In the genomic region with DNA sequence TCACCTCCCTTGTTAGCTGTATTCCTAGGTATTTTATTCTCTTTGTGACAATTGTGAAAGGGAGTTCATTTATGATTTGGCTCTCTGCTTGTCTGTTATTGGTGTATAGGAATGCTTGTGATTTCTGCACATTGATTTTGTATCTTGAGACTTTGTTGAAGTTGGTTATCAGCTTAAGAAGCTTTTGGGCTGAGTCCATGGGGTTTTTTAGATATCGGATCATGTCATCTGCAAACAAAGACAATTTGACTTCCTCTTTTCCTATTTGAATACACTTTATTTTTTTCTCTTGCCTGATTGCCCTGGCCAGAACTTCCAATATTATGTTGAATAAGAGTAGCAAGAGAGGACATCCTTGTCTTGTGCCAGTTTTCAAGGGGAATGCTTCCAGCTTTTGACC, we compare ENCODE assay signal across 5 cellular contexts. TPM values are rescaled to one million over a fixed set of nuclear protein-coding genes. Genes with fewer than 3 reads are reported as not detected.
"Had no signal": no experiment of that assay in that cellular context is flagged by ENCODE, and none has a peak within 500 bp of the region (broad histone marks: within the 10 kb centered on the region; RNA-seq: fewer than 3 reads in every experiment).

No MANE protein-coding gene starts in this region.

RNA-seq across cellular contexts. Expression of a gene that starts 15.0 kb away (rescaled TPM):
- total RNA-seq: HT-29 had no signal
- polyA plus RNA-seq: HepG2 had no signal

RNA-seq across cellular contexts. Expression of a gene that starts 33.8 kb away (rescaled TPM):
- total RNA-seq: HT-29, HT1080, IMR-90 had no signal
- polyA plus RNA-seq: IgD-negative memory B cell, IMR-90 had no signal
